Comparison of ENCODE assay signal across 23 cellular contexts in the genomic region with DNA sequence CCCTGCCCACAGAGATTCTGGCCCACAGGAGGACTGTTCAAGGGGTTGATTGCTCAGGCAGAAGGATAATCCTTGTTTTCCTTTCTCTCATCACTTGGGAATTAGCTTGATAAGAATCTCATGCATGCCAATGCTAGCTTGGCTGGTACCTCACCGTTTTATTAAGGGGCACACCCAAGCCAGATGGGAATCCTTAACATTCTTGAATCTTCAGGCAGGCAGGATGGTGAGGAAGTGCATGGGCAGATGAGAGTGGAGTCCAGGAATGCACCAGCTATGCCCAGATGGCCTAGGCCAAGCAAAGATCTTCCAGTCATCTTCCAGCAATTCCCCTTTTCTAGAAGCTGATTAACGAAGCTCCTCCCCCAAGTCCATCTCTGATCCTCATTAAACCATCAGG.
"Had no signal": no experiment of that assay in that cellular context is flagged by ENCODE, and none has a peak within 500 bp of the region (broad histone marks: within the 10 kb centered on the region; RNA-seq: fewer than 3 reads in every experiment).

No MANE protein-coding gene starts in this region.

- H3K27ac ChIP-seq: breast epithelium, colonic mucosa, dorsolateral prefrontal cortex, epithelial cell of prostate, left ventricle myocardium inferior, sigmoid colon, transverse colon had no signal

- ATAC-seq: activated T-cell treated with anti-CD3 and anti-CD28 coated beads, Interleukin-2, amount 50 U/mL, for 72 hours; natural killer cell treated with Interleukin-12 subunit alpha and Interleukin-12 subunit beta and Interleukin-15 and Interleukin-18, amount 100 ng/mL, for 72 hours; stimulated activated naive B cell treated with anti-CD40 and anti-IgM and Interleukin-4, amounts not matched to agents 10 μg/mL and 1 μg/mL and 100 μg/mL, for 72 hours had no signal

- DNase-seq: activated CD4-positive, alpha-beta T cell treated with anti-CD3 and anti-CD28 coated beads for 4 hours; activated CD4-positive, alpha-beta T cell treated with anti-CD3 and anti-CD28 coated beads, Interleukin-2, amount 50 U/mL, for 48 hours; activated CD4-positive, CD25-positive, alpha-beta regulatory T cell; activated effector memory CD4-positive, alpha-beta T cell treated with Interleukin-2 at 50 U/mL for 16 hours; activated naive CD4-positive, alpha-beta T cell treated with anti-CD3 and anti-CD28 coated beads for 36 hours; activated naive CD8-positive, alpha-beta T cell treated with anti-CD3 and anti-CD28 coated beads, Interleukin-2, amount 10 ng/mL, durations not matched to agents 7 days and 5 days; activated T-cell treated with anti-CD3 and anti-CD28 coated beads, Interleukin-2, amount 50 U/mL, for 72 hours; amniotic stem cell; colonic mucosa; dorsolateral prefrontal cortex; foreskin melanocyte; immature natural killer cell; left ventricle myocardium inferior; midbrain; retina; sigmoid colon; stimulated activated CD4-positive, alpha-beta T cell treated with anti-CD3 and anti-CD28 coated beads, Interleukin-2, amount 100 ng/mL, for 48 hours; stimulated activated CD8-positive, alpha-beta memory T cell treated with anti-CD3 and anti-CD28 coated beads, Interleukin-4, amount 100 ng/mL, for 48 hours; stimulated activated naive B cell treated with anti-CD40 and anti-IgM and Interleukin-4, amounts not matched to agents 10 μg/mL and 1 μg/mL and 100 μg/mL, for 72 hours; transverse colon had no signal
